ENCODE assay signal across 19 cellular contexts in the genomic region with DNA sequence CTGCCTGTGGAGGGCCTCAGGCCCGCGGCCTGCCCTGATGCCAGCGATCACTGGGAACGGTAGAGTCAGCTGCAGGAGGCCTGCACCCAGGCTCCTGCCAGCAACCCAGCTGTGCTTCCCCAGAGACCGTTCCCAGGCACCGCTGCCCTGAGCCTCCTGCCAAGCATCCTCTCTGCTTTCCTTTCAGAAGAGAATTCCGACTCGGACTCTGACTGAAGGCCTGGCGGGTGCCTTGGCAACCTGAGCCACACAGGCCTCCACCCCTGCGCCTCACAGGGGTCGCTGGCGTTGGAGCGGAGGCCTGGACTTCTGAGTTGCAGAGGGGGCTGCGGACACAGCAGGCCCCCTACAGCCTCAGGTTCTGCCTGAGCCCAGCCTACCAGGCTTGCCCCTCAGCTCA. TPM values are rescaled to one million over a fixed set of nuclear protein-coding genes. Genes with fewer than 3 reads are reported as not detected.
DNase-seq lines count a peak whose midpoint lies in the region; ATAC-seq and TF ChIP-seq lines count a peak whose summit lies in the region.
"Had no signal": no experiment of that assay in that cellular context is flagged by ENCODE, and none has a peak within 500 bp of the region (broad histone marks: within the 10 kb centered on the region; RNA-seq: fewer than 3 reads in every experiment).

No MANE protein-coding gene starts in this region.

- H4K8ac ChIP-seq in neuronal stem cell (ENCODE audit: low read depth, low read length), result no peak overlapping the region

- H3K9me3 ChIP-seq in neuronal stem cell (replicated peaks in 1 of 2; ENCODE audit: control insufficient read depth in 2 of 2, insufficient read depth in 1 of 2, low read depth in 1 of 2, low read length in 2 of 2) (peaks cover 11 to 18% of the 10 kb centered on the region in 2 donors), adrenal gland (replicated peaks in 1 of 3) (no peaks in the 10 kb centered on the region)
- H3K9me3 ChIP-seq: SK-N-SH had no signal

- H3K27ac Mint-ChIP-seq in central memory CD8-positive, alpha-beta T cell (ENCODE audit: low read depth), result peak overlapping the region; percentile 57
- H3K27ac Mint-ChIP-seq in osteocyte (ENCODE audit: unreplicated experiment), result no peak overlapping the region

- H3K23ac ChIP-seq in neuronal stem cell (ENCODE audit: low read depth, low read length, poor library complexity), result peak overlapping the region; percentile 87

- H3K36me3 ChIP-seq in neuronal stem cell (replicated peaks in 1 of 2; ENCODE audit: control insufficient read depth in 2 of 2, insufficient read depth in 2 of 2, low read length in 2 of 2), result peaks cover 51 to 82% of the 10 kb centered on the region in 2 donors
- H3K36me3 ChIP-seq in adrenal gland (replicated peaks in 1 of 2), result peaks cover 0 to 42% of the 10 kb centered on the region in 2 donors

- POLR2A ChIA-PET in RWPE1 (lab: Yijun Ruan, JAX; ENCODE audit: low non-redundant PET), result no interaction called here

- no peak overlapping the region for H2BK12ac ChIP-seq in neuronal stem cell (ENCODE audit: low read length)

- ATAC-seq in central memory CD8-positive, alpha-beta T cell (replicated peaks; ENCODE audit: extremely low read depth, poor library complexity, severe bottlenecking), result no peak
- no peak for ATAC-seq in HG03354 (IDR thresholded peaks at IDR 0.05; ENCODE audit: poor library complexity, severe bottlenecking, unreplicated experiment)

- no peak overlapping the region for H3K14ac ChIP-seq in neuronal stem cell (ENCODE audit: low read length)

- no peak overlapping the region for H3K9ac ChIP-seq in neuronal stem cell (ENCODE audit: low read depth, low read length, poor library complexity)
- H3K9ac ChIP-seq: KMS-11, SK-N-SH had no signal

- H3K27me3 ChIP-seq in neuronal stem cell (ENCODE audit: control insufficient read depth in 3 of 3, insufficient read depth in 3 of 3, low read depth in 1 of 3, low read length in 3 of 3), result no peaks in the 10 kb centered on the region
- H3K27me3 ChIP-seq in adrenal gland, result no peaks in the 10 kb centered on the region

- no peak overlapping the region for H3K4ac ChIP-seq in neuronal stem cell (ENCODE audit: low read length)

- peaks cover 11% of the 10 kb centered on the region for H3K4me1 Mint-ChIP-seq in central memory CD8-positive, alpha-beta T cell
- H3K4me1 Mint-ChIP-seq in osteocyte (ENCODE audit: unreplicated experiment), result peaks cover 40% of the 10 kb centered on the region

- no peak overlapping the region for H2AFZ ChIP-seq in neuronal stem cell (ENCODE audit: low read length)

- H3K27me3 Mint-ChIP-seq in central memory CD8-positive, alpha-beta T cell, result no peaks in the 10 kb centered on the region
- H3K27me3 Mint-ChIP-seq in osteocyte (ENCODE audit: unreplicated experiment), result no peaks in the 10 kb centered on the region

- TF ChIP-seq POLR2A in adrenal gland (IDR thresholded peaks at IDR 0.05), result no peak

- H3K4me3 Mint-ChIP-seq in central memory CD8-positive, alpha-beta T cell, result no peak overlapping the region
- no peak overlapping the region for H3K4me3 Mint-ChIP-seq in osteocyte (ENCODE audit: unreplicated experiment)
- H3K4me3 Mint-ChIP-seq: CD14-positive monocyte had no signal

- no peak overlapping the region for H3K4me2 ChIP-seq in neuronal stem cell (ENCODE audit: insufficient read depth, low read length, poor library complexity, severe bottlenecking)
- H3K4me2 ChIP-seq: KMS-11, SK-N-SH had no signal

- H4K91ac ChIP-seq in neuronal stem cell (ENCODE audit: low read depth, low read length, poor library complexity), result no peak overlapping the region

- CTCF ChIA-PET in RWPE1 (lab: Yijun Ruan, JAX), result no interaction called here

- no peak overlapping the region for H3K4me3 ChIP-seq in neuronal stem cell (ENCODE audit: low read length in 2 of 2)
- no peak overlapping the region for H3K4me3 ChIP-seq in adrenal gland

- no peak overlapping the region for H2BK15ac ChIP-seq in neuronal stem cell (ENCODE audit: low read length)

- no peak overlapping the region for H2AK5ac ChIP-seq in neuronal stem cell (ENCODE audit: low read depth, low read length)

- no peak overlapping the region for H2BK5ac ChIP-seq in neuronal stem cell (ENCODE audit: low read length)

- H3K36me3 Mint-ChIP-seq in central memory CD8-positive, alpha-beta T cell (ENCODE audit: insufficient read depth), result peaks cover 37% of the 10 kb centered on the region
- H3K36me3 Mint-ChIP-seq in osteocyte (ENCODE audit: unreplicated experiment), result peaks cover 24% of the 10 kb centered on the region

- WGBS in neuronal stem cell (ENCODE audit: extremely low coverage in 2 of 2, insufficient read length in 2 of 2, insufficient replicate concordance in 1 of 2), 2 donors, result no CpG with 5 or more reads among the region's 14 CpGs
- WGBS in adrenal gland, 4 donors, result 88 to 96% (median 93%) methylated on average over 9 to 14 of the region's 14 CpGs

- intact Hi-C loops in adrenal gland (cut with DNase I), result no loop called here

- H3K79me1 ChIP-seq in neuronal stem cell (ENCODE audit: low read depth, low read length), result peaks cover 16% of the 10 kb centered on the region

- H3K27ac ChIP-seq in RWPE1 (peak overlapping the region; percentile 88; the same call in 1 of the 2 replicates), neuronal stem cell (replicated peaks; ENCODE audit: low read length) (no peak overlapping the region), adrenal gland (no peak overlapping the region)
- H3K27ac ChIP-seq: KMS-11 had no signal

- TF ChIP-seq CTCF in RWPE1 (conservative IDR thresholded peaks at IDR 0.05; ENCODE audit: low read depth), result no peak
- TF ChIP-seq CTCF in osteocyte (IDR thresholded peaks at IDR 0.05), result no peak
- no peak for TF ChIP-seq CTCF in adrenal gland (IDR thresholded peaks at IDR 0.05)

- H3K4me1 ChIP-seq in neuronal stem cell (ENCODE audit: control insufficient read depth in 2 of 2, insufficient read depth in 1 of 2, low read depth in 1 of 2, low read length in 2 of 2), result peaks cover 6 to 11% of the 10 kb centered on the region in 2 donors
- peaks cover 7 to 22% of the 10 kb centered on the region in 2 donors for H3K4me1 ChIP-seq in adrenal gland (replicated peaks in 1 of 2)

- DNase-seq in RWPE1 (ENCODE audit: low spot score), result no peak
- DNase-seq in central memory CD8-positive, alpha-beta T cell (ENCODE audit: low spot score in 2 of 2), result no peak
- no peak for DNase-seq in neuronal stem cell (ENCODE audit: low spot score)
- peak; percentile 21 for DNase-seq in superior temporal gyrus (ENCODE audit: extremely low spot score)
- no peak for DNase-seq in osteocyte (ENCODE audit: extremely low spot score, unreplicated experiment)
- no peak for DNase-seq in adrenal gland
- DNase-seq: DMS79, MV-4-11, NCI-H1417 treated with DMSO at 0.1 percent for 48 hours, NCI-H2081, NCI-H2171 treated with DMSO at 0.1 percent for 48 hours, NCI-H446, SHP77 treated with DMSO at 0.1 percent for 48 hours, SK-N-SH had no signal

- H2BK120ac ChIP-seq in neuronal stem cell (ENCODE audit: low read depth, low read length), result no peak overlapping the region

- no peak overlapping the region for H3K18ac ChIP-seq in neuronal stem cell (ENCODE audit: low read length)

- H3K9me3 Mint-ChIP-seq in central memory CD8-positive, alpha-beta T cell, result no peaks in the 10 kb centered on the region
- H3K9me3 Mint-ChIP-seq in osteocyte (ENCODE audit: unreplicated experiment), result no peaks in the 10 kb centered on the region
- H3K9me3 Mint-ChIP-seq: CD14-positive monocyte had no signal

RNA-seq across cellular contexts. Expression of gene CMTM3, which starts 7.9 kb away (rescaled TPM):
- 92.9 TPM for polyA plus RNA-seq in neuronal stem cell (2013, experiment 1 of 2)
- 91.8 TPM for polyA plus RNA-seq in neuronal stem cell (2013, experiment 2 of 2)
- 96.3 and 104 TPM in 2 replicates for total RNA-seq in osteocyte
- 10 to 100 TPM; 14.6 to 31.8 (median 24.9) TPM for total RNA-seq in adrenal gland
- polyA plus RNA-seq in adrenal gland, result 10 to 100 TPM in 2 of 3 donors, 1 to 10 TPM in 1; 6.4 to 30.0 (median 25.2) TPM

RNA-seq across cellular contexts. Expression of gene CMTM2, which starts 33.2 kb away (rescaled TPM):
- polyA plus RNA-seq in neuronal stem cell (2013, experiment 1 of 2), result 0.20 TPM
- polyA plus RNA-seq in neuronal stem cell (2013, experiment 2 of 2), result 0.08 TPM
- total RNA-seq in osteocyte, result not detected in 2 replicates
- total RNA-seq in adrenal gland, result not detected
- under 1 TPM in 2 of 3 donors, not detected in 1; 0.17 to 0.80 TPM for polyA plus RNA-seq in adrenal gland
- total RNA-seq: H1, RPMI7951 had no signal
- polyA plus RNA-seq: H1, SK-N-SH had no signal

RNA-seq across cellular contexts. Expression of gene CMTM1, which starts 46.2 kb away (rescaled TPM):
- polyA plus RNA-seq in neuronal stem cell (2013, experiment 1 of 2), result 3.8 TPM
- 4.4 TPM for polyA plus RNA-seq in neuronal stem cell (2013, experiment 2 of 2)
- total RNA-seq in osteocyte, result 7.8 and 8.0 TPM in 2 replicates
- total RNA-seq in adrenal gland, result 1 to 10 TPM in 6 of 8 donors, under 1 TPM in 2; 0.36 to 6.9 (median 2.9) TPM
- 1 to 10 TPM in 1 of 3 donors, under 1 TPM in 1, not detected in 1; 0.34 to 1.4 TPM for polyA plus RNA-seq in adrenal gland
